ENCODE assay signal across 16 cellular contexts in the genomic region with DNA sequence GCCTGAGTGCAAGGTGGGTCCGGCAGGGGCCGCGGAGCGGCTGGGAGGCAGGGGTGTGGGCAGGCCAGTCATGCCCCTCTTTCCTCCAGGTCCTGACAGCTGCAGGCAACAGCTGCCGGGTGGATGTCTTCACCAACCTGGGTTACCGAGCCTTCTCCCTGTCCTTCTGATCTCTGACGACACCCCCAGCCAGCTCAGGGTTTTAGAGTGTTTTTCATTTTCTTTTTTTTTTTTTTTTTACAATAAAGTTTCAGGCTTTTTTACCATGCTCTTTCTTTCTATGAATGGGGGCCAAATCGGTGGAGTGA. TPM values are rescaled to one million over a fixed set of nuclear protein-coding genes. Genes with fewer than 3 reads are reported as not detected.
"Had no signal": no experiment of that assay in that cellular context is flagged by ENCODE, and none has a peak within 500 bp of the region (broad histone marks: within the 10 kb centered on the region; RNA-seq: fewer than 3 reads in every experiment).

No MANE protein-coding gene starts in this region.

- H3K27me3 ChIP-seq: right lobe of liver had no signal

- H3K9me3 ChIP-seq: adrenal gland, prostate gland, right lobe of liver, thoracic aorta had no signal

- H3K4me3 Mint-ChIP-seq: activated CD4-positive, alpha-beta memory T cell treated with anti-CD3 and anti-CD28 coated beads, Interleukin-2, amount 10 ng/mL, durations not matched to agents 7 days and 5 days; activated CD4-positive, alpha-beta T cell treated with anti-CD3 and anti-CD28 coated beads for 36 hours; activated naive CD4-positive, alpha-beta T cell treated with anti-CD3 and anti-CD28 coated beads, Interleukin-2, amount 50 U/mL, for 24 hours; activated T-cell treated with anti-CD3 and anti-CD28 coated beads, Interleukin-2, amount 50 U/mL, for 24 hours; mesothelial cell of epicardium had no signal

- H3K36me3 ChIP-seq: prostate gland had no signal

- H3K27ac ChIP-seq: adrenal gland, cardiac muscle cell, right lobe of liver, thoracic aorta, WERI-Rb-1 had no signal

- H3K27ac Mint-ChIP-seq: activated CD4-positive, alpha-beta memory T cell treated with anti-CD3 and anti-CD28 coated beads, Interleukin-2, amount 10 ng/mL, durations not matched to agents 7 days and 5 days; activated CD4-positive, alpha-beta T cell treated with anti-CD3 and anti-CD28 coated beads for 36 hours; activated naive CD4-positive, alpha-beta T cell treated with anti-CD3 and anti-CD28 coated beads, Interleukin-2, amount 50 U/mL, for 24 hours; activated T-cell treated with anti-CD3 and anti-CD28 coated beads, Interleukin-2, amount 50 U/mL, for 24 hours; mesothelial cell of epicardium had no signal

- H3K4me3 ChIP-seq: cardiac muscle cell, lung, prostate gland, thoracic aorta had no signal

- H3K9me3 Mint-ChIP-seq: activated CD4-positive, alpha-beta memory T cell treated with anti-CD3 and anti-CD28 coated beads, Interleukin-2, amount 10 ng/mL, durations not matched to agents 7 days and 5 days; activated naive CD4-positive, alpha-beta T cell treated with anti-CD3 and anti-CD28 coated beads, Interleukin-2, amount 50 U/mL, for 24 hours; activated T-cell treated with anti-CD3 and anti-CD28 coated beads, Interleukin-2, amount 50 U/mL, for 24 hours; mesothelial cell of epicardium had no signal

RNA-seq across cellular contexts. Expression of gene BICDL2, which starts 9.3 kb away (rescaled TPM):
- total RNA-seq: cardiac muscle cell, osteoblast had no signal
- polyA plus RNA-seq: cardiac muscle cell had no signal

RNA-seq across cellular contexts. Expression of gene CLDN6, which starts 9.5 kb away (rescaled TPM):
- total RNA-seq: activated CD4-positive, alpha-beta memory T cell treated with anti-CD3 and anti-CD28 coated beads, Interleukin-2, amount 10 ng/mL, durations not matched to agents 7 days and 5 days; activated CD4-positive, alpha-beta T cell treated with anti-CD3 and anti-CD28 coated beads for 36 hours; left colon; thoracic aorta; urinary bladder had no signal
- polyA plus RNA-seq: adrenal gland, neural cell, urinary bladder had no signal
